ENCODE assay signal across 1 cellular context in genomic region chr11:76313271-76313670, GRCh38.
TF ChIP-seq lines count a peak whose summit lies in the region.

No MANE protein-coding gene starts in this region.

TF ChIP-seq in GM23338, 12 proteins besides CTCF, POLR2A, EP300 and RAD21 (continued from another document):
- TF ChIP-seq ZNF462 (CRISPR knock-in tag; IDR thresholded peaks at IDR 0.05) (no peak), STAT1 (IDR thresholded peaks at IDR 0.05; ENCODE audit: unreplicated experiment) (no peak), JUNB (IDR thresholded peaks at IDR 0.05; ENCODE audit: unreplicated experiment) (no peak), POLR2AphosphoS5 (IDR thresholded peaks at IDR 0.05; ENCODE audit: low read depth) (no peak)
